In the genomic region with DNA sequence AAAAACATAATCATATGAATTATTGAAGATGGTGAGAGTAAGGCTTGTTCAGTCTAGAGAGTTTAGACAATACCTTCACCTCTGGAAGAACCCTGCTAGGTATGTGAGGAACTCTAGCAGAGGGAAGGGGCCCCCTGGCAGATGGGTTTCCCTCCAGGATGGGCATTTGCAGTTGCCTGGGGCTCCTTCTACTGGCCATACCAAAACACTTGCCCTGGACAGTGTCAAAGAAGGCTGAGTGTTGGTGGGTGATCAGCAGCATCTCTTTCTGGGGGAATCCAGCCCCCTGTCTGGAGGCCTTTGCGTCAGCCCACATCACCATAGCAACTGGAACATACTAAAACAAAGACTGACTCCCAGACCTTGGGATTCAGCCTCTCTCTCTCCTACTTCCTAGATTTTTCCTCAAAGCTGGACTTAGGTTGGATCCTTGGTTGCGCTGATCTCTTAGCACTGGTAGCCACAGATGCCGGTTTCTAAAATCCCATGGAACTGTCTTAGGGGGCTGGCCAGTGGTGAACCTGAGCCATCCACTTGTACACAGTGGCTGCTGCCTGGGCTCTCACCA, we compare ENCODE assay signal across 2 cellular contexts.
TF ChIP-seq lines count a peak whose summit lies in the region.

No MANE protein-coding gene starts in this region.

TF ChIP-seq in H1, 55 proteins besides CTCF, POLR2A, EP300 and RAD21:
- TF ChIP-seq SIN3A (conservative IDR thresholded peaks at IDR 0.05 in 1 of 2, IDR thresholded peaks at IDR 0.05 in 1 of 2; ENCODE audit: low read depth in 1 of 2, low read length in 2 of 2), result no peak
- no peak for TF ChIP-seq POU5F1 (IDR thresholded peaks at IDR 0.05; ENCODE audit: low read depth, low read length)

TF ChIP-seq in neural cell, 6 proteins besides CTCF, POLR2A, EP300 and RAD21:
- TF ChIP-seq, protein P1, sequence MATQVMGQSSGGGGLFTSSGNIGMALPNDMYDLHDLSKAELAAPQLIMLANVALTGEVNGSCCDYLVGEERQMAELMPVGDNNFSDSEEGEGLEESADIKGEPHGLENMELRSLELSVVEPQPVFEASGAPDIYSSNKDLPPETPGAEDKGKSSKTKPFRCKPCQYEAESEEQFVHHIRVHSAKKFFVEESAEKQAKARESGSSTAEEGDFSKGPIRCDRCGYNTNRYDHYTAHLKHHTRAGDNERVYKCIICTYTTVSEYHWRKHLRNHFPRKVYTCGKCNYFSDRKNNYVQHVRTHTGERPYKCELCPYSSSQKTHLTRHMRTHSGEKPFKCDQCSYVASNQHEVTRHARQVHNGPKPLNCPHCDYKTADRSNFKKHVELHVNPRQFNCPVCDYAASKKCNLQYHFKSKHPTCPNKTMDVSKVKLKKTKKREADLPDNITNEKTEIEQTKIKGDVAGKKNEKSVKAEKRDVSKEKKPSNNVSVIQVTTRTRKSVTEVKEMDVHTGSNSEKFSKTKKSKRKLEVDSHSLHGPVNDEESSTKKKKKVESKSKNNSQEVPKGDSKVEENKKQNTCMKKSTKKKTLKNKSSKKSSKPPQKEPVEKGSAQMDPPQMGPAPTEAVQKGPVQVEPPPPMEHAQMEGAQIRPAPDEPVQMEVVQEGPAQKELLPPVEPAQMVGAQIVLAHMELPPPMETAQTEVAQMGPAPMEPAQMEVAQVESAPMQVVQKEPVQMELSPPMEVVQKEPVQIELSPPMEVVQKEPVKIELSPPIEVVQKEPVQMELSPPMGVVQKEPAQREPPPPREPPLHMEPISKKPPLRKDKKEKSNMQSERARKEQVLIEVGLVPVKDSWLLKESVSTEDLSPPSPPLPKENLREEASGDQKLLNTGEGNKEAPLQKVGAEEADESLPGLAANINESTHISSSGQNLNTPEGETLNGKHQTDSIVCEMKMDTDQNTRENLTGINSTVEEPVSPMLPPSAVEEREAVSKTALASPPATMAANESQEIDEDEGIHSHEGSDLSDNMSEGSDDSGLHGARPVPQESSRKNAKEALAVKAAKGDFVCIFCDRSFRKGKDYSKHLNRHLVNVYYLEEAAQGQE (IDR thresholded peaks at IDR 0.05; ENCODE audit: borderline replicate concordance), result peak; percentile 62
- no peak for TF ChIP-seq POLR2AphosphoS5 (IDR thresholded peaks at IDR 0.05)
- no peak for TF ChIP-seq EZH2 (IDR thresholded peaks at IDR 0.05; ENCODE audit: borderline replicate concordance, insufficient read depth, low read length, poor library complexity, severe bottlenecking)
- no peak for TF ChIP-seq MXI1 (conservative IDR thresholded peaks at IDR 0.05; ENCODE audit: poor library complexity, severe bottlenecking)
- no peak for TF ChIP-seq SMC3 (conservative IDR thresholded peaks at IDR 0.05; ENCODE audit: poor library complexity)
- no peak for TF ChIP-seq TAF1 (IDR thresholded peaks at IDR 0.05; ENCODE audit: low read depth)
